ENCODE assay signal across 14 cellular contexts in genomic region chr7:151367304-151367703, GRCh38. TPM values are rescaled to one million over a fixed set of nuclear protein-coding genes. Genes with fewer than 3 reads are reported as not detected.
DNase-seq lines count a peak whose midpoint lies in the region; ATAC-seq, FAIRE-seq and TF ChIP-seq lines count a peak whose summit lies in the region.
"Had no signal": no experiment of that assay in that cellular context is flagged by ENCODE, and none has a peak within 500 bp of the region (broad histone marks: within the 10 kb centered on the region; RNA-seq: fewer than 3 reads in every experiment).

No MANE protein-coding gene starts in this region.

- FAIRE-seq in astrocyte (lab: Jason Lieb, UNC), result no peak

- no peaks in the 10 kb centered on the region for H4K20me1 ChIP-seq in GM23248 (ENCODE audit: insufficient read depth)
- peaks cover under 1% of the 10 kb centered on the region for H4K20me1 ChIP-seq in astrocyte (ENCODE audit: insufficient read depth, low read length)

- DNase-seq in GM23248, result peak; percentile 59
- DNase-seq in astrocyte (ENCODE audit: low read depth), result peak; percentile 30
- peak; percentile 16 for DNase-seq in hepatic stellate cell (ENCODE audit: low spot score)
- DNase-seq in spleen, result no peak
- no peak for DNase-seq in NCI-H446 treated with DMSO at 0.1 percent for 48 hours (lab: John Stamatoyannopoulos, UW)
- no peak for DNase-seq in NCI-H2081 treated with DMSO at 0.1 percent for 48 hours (lab: John Stamatoyannopoulos, UW)
- DNase-seq: activated naive CD8-positive, alpha-beta T cell treated with anti-CD3 and anti-CD28 coated beads for 36 hours; BE2C; DMS 273 treated with DMSO at 0.1 percent for 48 hours; heart right ventricle had no signal

- H3K27ac Mint-ChIP-seq in astrocyte (ENCODE audit: unreplicated experiment), result no peak overlapping the region
- H3K27ac Mint-ChIP-seq: activated naive CD8-positive, alpha-beta T cell treated with anti-CD3 and anti-CD28 coated beads for 36 hours; stimulated activated naive CD8-positive, alpha-beta T cell treated with anti-CD3 and anti-CD28 coated beads, Interleukin-15, Interleukin-2, amounts not matched to agents 100 ng/mL and 50 ng/mL, for 24 hours had no signal

- H3K4me1 Mint-ChIP-seq in astrocyte (ENCODE audit: low read depth, unreplicated experiment), result peaks cover 34% of the 10 kb centered on the region

- no peak overlapping the region for H3K9ac ChIP-seq in GM23248
- no peak overlapping the region for H3K9ac ChIP-seq in astrocyte (ENCODE audit: low read length)

- intact Hi-C loops in spleen (cut with DNase I; ENCODE audit: low total_unique reads), result loop anchor here (5.0 to 10.0 kb wide), 2 partner anchors 80 to 397 kb away; no protein-coding TSS in a partner anchor

- H3K79me2 ChIP-seq in GM23248 (ENCODE audit: insufficient read depth) (no peaks in the 10 kb centered on the region), astrocyte (ENCODE audit: insufficient read depth, low read length) (no peaks in the 10 kb centered on the region)

- no peaks in the 10 kb centered on the region for H3K27me3 ChIP-seq in GM23248 (replicated peaks; ENCODE audit: insufficient read depth)
- H3K27me3 ChIP-seq in astrocyte (ENCODE audit: insufficient read depth, low read length), result no peaks in the 10 kb centered on the region
- H3K27me3 ChIP-seq in spleen (replicated peaks in 1 of 7), result no peaks in the 10 kb centered on the region
- H3K27me3 ChIP-seq: BE2C, heart right ventricle had no signal

- H3K4me3 ChIP-seq in GM23248 (no peak overlapping the region), astrocyte (ENCODE audit: insufficient read depth, low read depth, low read length) (no peak overlapping the region), spleen (no peak overlapping the region)
- H3K4me3 ChIP-seq: heart right ventricle had no signal

- H3K36me3 Mint-ChIP-seq in astrocyte (ENCODE audit: low read depth, unreplicated experiment), result peaks cover 20% of the 10 kb centered on the region

- in situ Hi-C loops in GM23248 (cut with MboI), result loop anchor here (5.0 to 25.0 kb wide), 2 partner anchors 80 to 395 kb away; no protein-coding TSS in a partner anchor

- H3K36me3 ChIP-seq in GM23248 (ENCODE audit: low read depth) (peaks cover 19% of the 10 kb centered on the region), astrocyte (ENCODE audit: insufficient read depth, low read length) (no peaks in the 10 kb centered on the region), spleen (peaks cover 0 to 91% (median 44%) of the 10 kb centered on the region in 6 donors)
- H3K36me3 ChIP-seq: BE2C had no signal

- peaks cover 1% of the 10 kb centered on the region for H3K27me3 Mint-ChIP-seq in astrocyte (ENCODE audit: low read depth, unreplicated experiment)
- H3K27me3 Mint-ChIP-seq: activated naive CD8-positive, alpha-beta T cell treated with anti-CD3 and anti-CD28 coated beads for 36 hours; stimulated activated naive CD8-positive, alpha-beta T cell treated with anti-CD3 and anti-CD28 coated beads, Interleukin-15, Interleukin-2, amounts not matched to agents 100 ng/mL and 50 ng/mL, for 24 hours had no signal

- 50 to 51% methylated on average over 4 of the region's 4 CpGs for WGBS in GM23248 (ENCODE audit: low coverage in 1 of 2, low lambda C conversion rate in 2 of 2, missing lambda C conversion rate in 2 of 2), 2 experiments
- WGBS in spleen, 5 donors, result 76 to 90% (median 87%) methylated on average over 4 of the region's 4 CpGs

- ATAC-seq in HG03095 (IDR thresholded peaks at IDR 0.05; ENCODE audit: unreplicated experiment) (no peak), GM19035 (IDR thresholded peaks at IDR 0.05; ENCODE audit: unreplicated experiment) (no peak)

- peak overlapping the region; percentile 55; the same call in 1 of the 2 replicates for H3K27ac ChIP-seq in GM23248
- no peak overlapping the region for H3K27ac ChIP-seq in astrocyte (ENCODE audit: low read depth, low read length)
- H3K27ac ChIP-seq in spleen, result peak overlapping the region in 5 of 8 donors; percentile 49 to 69 (median 63)

- no peak overlapping the region for H2AFZ ChIP-seq in GM23248
- no peak overlapping the region for H2AFZ ChIP-seq in astrocyte (ENCODE audit: low read depth, low read length)

- no peak overlapping the region for H3K4me3 Mint-ChIP-seq in astrocyte (ENCODE audit: unreplicated experiment)
- H3K4me3 Mint-ChIP-seq: activated naive CD8-positive, alpha-beta T cell treated with anti-CD3 and anti-CD28 coated beads for 36 hours; stimulated activated naive CD8-positive, alpha-beta T cell treated with anti-CD3 and anti-CD28 coated beads, Interleukin-15, Interleukin-2, amounts not matched to agents 100 ng/mL and 50 ng/mL, for 24 hours had no signal

- no peaks in the 10 kb centered on the region for H3K9me2 ChIP-seq in GM23248 (ENCODE audit: insufficient read depth)

- H3K9me3 ChIP-seq in GM23248 (ENCODE audit: low read depth) (no peaks in the 10 kb centered on the region), astrocyte (ENCODE audit: insufficient read depth, low read depth, low read length) (no peaks in the 10 kb centered on the region), spleen (no peaks in the 10 kb centered on the region)
- H3K9me3 ChIP-seq: BE2C, heart right ventricle had no signal

- H3K4me2 ChIP-seq in GM23248 (ENCODE audit: unreplicated experiment) (peak overlapping the region; percentile 31), astrocyte (ENCODE audit: low read length) (no peak overlapping the region)

- H3K9me3 Mint-ChIP-seq in astrocyte (ENCODE audit: unreplicated experiment), result peaks cover 2% of the 10 kb centered on the region
- H3K9me3 Mint-ChIP-seq: activated naive CD8-positive, alpha-beta T cell treated with anti-CD3 and anti-CD28 coated beads for 36 hours; stimulated activated naive CD8-positive, alpha-beta T cell treated with anti-CD3 and anti-CD28 coated beads, Interleukin-15, Interleukin-2, amounts not matched to agents 100 ng/mL and 50 ng/mL, for 24 hours had no signal

- TF ChIP-seq POLR2A in spleen (IDR thresholded peaks at IDR 0.05), result no peak

- peaks cover 29% of the 10 kb centered on the region for H3K4me1 ChIP-seq in GM23248 (ENCODE audit: insufficient read depth)
- peaks cover 10% of the 10 kb centered on the region for H3K4me1 ChIP-seq in astrocyte (ENCODE audit: insufficient read depth, low read length)
- H3K4me1 ChIP-seq in spleen, result peaks cover 3 to 38% (median 13%) of the 10 kb centered on the region in 6 donors

- H3F3A ChIP-seq in GM23248 (ENCODE audit: insufficient read depth), result peaks cover 27% of the 10 kb centered on the region

- no peak for TF ChIP-seq CTCF in astrocyte (IDR thresholded peaks at IDR 0.05; ENCODE audit: insufficient read depth, low read depth, low read length)
- TF ChIP-seq CTCF in spleen (IDR thresholded peaks at IDR 0.05 in 8 of 11, conservative IDR thresholded peaks at IDR 0.05 in 3 of 11), result no peak

RNA-seq across cellular contexts. Expression of gene NUB1, which starts 25.7 kb away (rescaled TPM):
- total RNA-seq in GM23248 (2014; rRNA removed; shearing (Covaris generic)), result 43.4 and 60.3 TPM in 2 replicates
- polyA plus RNA-seq in GM23248 (2016; fragmentation: Nextera tagmentation; extraction: Ambion mirVana) (41.7 and 48.0 TPM in 2 replicates), spleen (10 to 100 TPM; 25.2 to 48.2 (median 26.1) TPM)
- total RNA-seq in astrocyte (38.8 and 41.6 TPM in 2 replicates), spleen (10 to 100 TPM; 60.2 to 80.9 (median 70.2) TPM)

RNA-seq across cellular contexts. Expression of gene WDR86, which starts 42.5 kb away (rescaled TPM):
- 0.25 TPM in 1 of 2 replicates, not detected in the other for total RNA-seq in GM23248 (2014; rRNA removed; shearing (Covaris generic))
- polyA plus RNA-seq in GM23248 (2016; fragmentation: Nextera tagmentation; extraction: Ambion mirVana), result not detected in 2 replicates
- total RNA-seq in astrocyte, result 2.5 and 3.6 TPM in 2 replicates
- total RNA-seq in spleen, result 10 to 100 TPM; 15.4 to 71.9 (median 58.1) TPM
- 10 to 100 TPM in 1 of 3 donors, 1 to 10 TPM in 2; 2.8 to 29.5 (median 8.6) TPM for polyA plus RNA-seq in spleen
- total RNA-seq: activated naive CD8-positive, alpha-beta T cell treated with anti-CD3 and anti-CD28 coated beads for 36 hours; SK-MEL-5 had no signal

Comparison
In these comparisons a context has a peak if more than half of its experiments do, and no peak if none do; other contexts are left out.
1. DNase-seq: peak in GM23248 (single experiment), astrocyte (single experiment) and hepatic stellate cell (single experiment); none in spleen (single experiment), NCI-H446 treated with DMSO at 0.1 percent for 48 hours (single experiment) and NCI-H2081 treated with DMSO at 0.1 percent for 48 hours (single experiment).